In the genomic region with DNA sequence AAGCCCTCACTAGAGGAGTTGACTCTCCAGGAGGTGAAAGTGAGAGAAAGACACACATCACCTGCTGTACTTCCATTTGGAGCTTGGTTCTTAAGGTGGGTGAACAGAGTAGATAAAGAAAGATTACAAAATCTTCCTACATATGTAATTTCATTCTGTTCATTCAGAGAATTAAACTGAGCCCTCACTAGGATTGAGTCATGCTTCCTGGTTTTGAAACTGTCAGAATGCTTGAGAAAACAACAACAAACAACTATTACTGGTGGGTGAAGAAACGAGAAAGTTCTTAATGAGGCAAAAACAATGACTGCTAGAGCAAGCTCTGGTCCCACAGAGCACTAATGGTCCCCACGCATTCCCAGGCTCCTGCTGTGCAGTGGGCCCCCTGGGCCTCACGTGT, we compare ENCODE assay signal across 19 cellular contexts.
DNase-seq lines count a peak whose midpoint lies in the region; ATAC-seq lines count a peak whose summit lies in the region.
"Had no signal": no experiment of that assay in that cellular context is flagged by ENCODE, and none has a peak within 500 bp of the region (broad histone marks: within the 10 kb centered on the region; RNA-seq: fewer than 3 reads in every experiment).

No MANE protein-coding gene starts in this region.

- no peaks in the 10 kb centered on the region for H3K9me3 Mint-ChIP-seq in activated T-cell treated with anti-CD3 and anti-CD28 coated beads, Interleukin-2, amount 50 U/mL, for 72 hours
- peaks cover 3% of the 10 kb centered on the region for H3K9me3 Mint-ChIP-seq in activated naive CD8-positive, alpha-beta T cell treated with anti-CD3 and anti-CD28 coated beads, Interleukin-2, amount 10 ng/mL, durations not matched to agents 7 days and 5 days

- DNase-seq in activated T-cell treated with anti-CD3 and anti-CD28 coated beads, Interleukin-2, amount 50 U/mL, for 72 hours = no peak
- DNase-seq in activated T-cell treated with anti-CD3 and anti-CD28 coated beads for 4 hours (no peak), renal cortical epithelial cell (ENCODE audit: low read depth) (peak; percentile 1), activated gamma-delta T cell (lab: John Stamatoyannopoulos, UW) (no peak), NCI-H2081 treated with DMSO at 0.1 percent for 48 hours (lab: John Stamatoyannopoulos, UW) (no peak)
- DNase-seq in activated naive CD8-positive, alpha-beta T cell treated with anti-CD3 and anti-CD28 coated beads, Interleukin-2, amount 10 ng/mL, durations not matched to agents 7 days and 5 days = no peak
- DNase-seq: activated effector memory CD4-positive, alpha-beta T cell treated with Interleukin-2 at 50 U/mL for 16 hours; DMS 273 treated with DMSO at 0.1 percent for 48 hours; erythroblast; foreskin keratinocyte; H9; IMR-90; NCI-H1417; NCI-H510A treated with DMSO at 0.1 percent for 48 hours; SJCRH30 had no signal

- POLR2A ChIA-PET in activated naive CD8-positive, alpha-beta T cell treated with anti-CD3 and anti-CD28 coated beads, Interleukin-2, amount 10 ng/mL, durations not matched to agents 7 days and 5 days (lab: Charles Lee) = no interaction called here

- H3K27me3 ChIP-seq in HUES48 (ENCODE audit: control insufficient read depth, insufficient read depth, low read length) = no peaks in the 10 kb centered on the region
- H3K27me3 ChIP-seq: foreskin keratinocyte, neural progenitor cell, SJCRH30 had no signal

- H3K4me1 Mint-ChIP-seq in activated T-cell treated with anti-CD3 and anti-CD28 coated beads, Interleukin-2, amount 50 U/mL, for 72 hours (ENCODE audit: low read depth) = peaks cover 79% of the 10 kb centered on the region
- peaks cover 35% of the 10 kb centered on the region for H3K4me1 Mint-ChIP-seq in activated naive CD8-positive, alpha-beta T cell treated with anti-CD3 and anti-CD28 coated beads, Interleukin-2, amount 10 ng/mL, durations not matched to agents 7 days and 5 days

- H3K9ac ChIP-seq in HUES48 (ENCODE audit: low read depth, low read length) = no peak overlapping the region
- H3K9ac ChIP-seq: neural progenitor cell had no signal

- no peaks in the 10 kb centered on the region for H3K36me3 Mint-ChIP-seq in activated T-cell treated with anti-CD3 and anti-CD28 coated beads, Interleukin-2, amount 50 U/mL, for 72 hours (ENCODE audit: insufficient read depth in 2 of 2)
- peaks cover 6% of the 10 kb centered on the region for H3K36me3 Mint-ChIP-seq in activated naive CD8-positive, alpha-beta T cell treated with anti-CD3 and anti-CD28 coated beads, Interleukin-2, amount 10 ng/mL, durations not matched to agents 7 days and 5 days
- H3K36me3 Mint-ChIP-seq: neural progenitor cell had no signal

- peak overlapping the region; percentile 44 to 79 for H3K4me3 Mint-ChIP-seq in activated T-cell treated with anti-CD3 and anti-CD28 coated beads, Interleukin-2, amount 50 U/mL, for 72 hours
- H3K4me3 Mint-ChIP-seq in activated naive CD8-positive, alpha-beta T cell treated with anti-CD3 and anti-CD28 coated beads, Interleukin-2, amount 10 ng/mL, durations not matched to agents 7 days and 5 days = no peak overlapping the region
- H3K4me3 Mint-ChIP-seq: H9, neural progenitor cell had no signal

- ATAC-seq in activated T-cell treated with anti-CD3 and anti-CD28 coated beads, Interleukin-2, amount 50 U/mL, for 72 hours (replicated peaks in 1 of 2) = peak; percentile 67 to 80
- ATAC-seq in activated naive CD8-positive, alpha-beta T cell treated with anti-CD3 and anti-CD28 coated beads, Interleukin-2, amount 10 ng/mL, durations not matched to agents 7 days and 5 days (ENCODE audit: low read depth) = no peak
- ATAC-seq in HG03469 (IDR thresholded peaks at IDR 0.05; ENCODE audit: unreplicated experiment) = no peak
- ATAC-seq: foreskin keratinocyte had no signal

- H3K4me3 ChIP-seq in HUES48 (ENCODE audit: low read depth, low read length) = no peak overlapping the region
- H3K4me3 ChIP-seq: neural progenitor cell, SJCRH30 had no signal

- H3K27me3 Mint-ChIP-seq in activated T-cell treated with anti-CD3 and anti-CD28 coated beads, Interleukin-2, amount 50 U/mL, for 72 hours (ENCODE audit: low read depth) = no peaks in the 10 kb centered on the region
- peaks cover 3% of the 10 kb centered on the region for H3K27me3 Mint-ChIP-seq in activated naive CD8-positive, alpha-beta T cell treated with anti-CD3 and anti-CD28 coated beads, Interleukin-2, amount 10 ng/mL, durations not matched to agents 7 days and 5 days

- no peaks in the 10 kb centered on the region for H3K36me3 ChIP-seq in HUES48 (ENCODE audit: control insufficient read depth, insufficient read depth, low read length)
- H3K36me3 ChIP-seq: neural progenitor cell, SJCRH30 had no signal

- H3K27ac Mint-ChIP-seq in activated T-cell treated with anti-CD3 and anti-CD28 coated beads, Interleukin-2, amount 50 U/mL, for 72 hours = peak overlapping the region; percentile 88
- H3K27ac Mint-ChIP-seq in activated naive CD8-positive, alpha-beta T cell treated with anti-CD3 and anti-CD28 coated beads, Interleukin-2, amount 10 ng/mL, durations not matched to agents 7 days and 5 days = peak overlapping the region; percentile 30

- no peaks in the 10 kb centered on the region for H3K9me3 ChIP-seq in HUES48 (ENCODE audit: control insufficient read depth, insufficient read depth, low read length)
- H3K9me3 ChIP-seq: SJCRH30 had no signal

- H3K4me1 ChIP-seq in HUES48 (ENCODE audit: control insufficient read depth, insufficient read depth, low read length) = peaks cover 56% of the 10 kb centered on the region
- H3K4me1 ChIP-seq: foreskin keratinocyte had no signal

- H3K27ac ChIP-seq in HUES48 (ENCODE audit: low read depth, low read length) = peak overlapping the region; percentile 6
- H3K27ac ChIP-seq: C4-2B, foreskin keratinocyte, neural progenitor cell, SJCRH30 had no signal

Comparison
In these comparisons a context has a peak if more than half of its experiments do, and no peak if none do; other contexts are left out.
1. ATAC-seq: peak in activated T-cell treated with anti-CD3 and anti-CD28 coated beads, Interleukin-2, amount 50 U/mL, for 72 hours (2 of 2); none in activated naive CD8-positive, alpha-beta T cell treated with anti-CD3 and anti-CD28 coated beads, Interleukin-2, amount 10 ng/mL, durations not matched to agents 7 days and 5 days (single experiment) and HG03469 (single experiment).